ENCODE assay signal across 11 cellular contexts in genomic region chr5:150021491-150022162, GRCh38. TPM values are rescaled to one million over a fixed set of nuclear protein-coding genes. Genes with fewer than 3 reads are reported as not detected.
A peak's percentile ranks its signal among the peaks of the same experiment; 100 is the strongest.
DNase-seq lines count a peak whose midpoint lies in the region; ATAC-seq, FAIRE-seq and TF ChIP-seq lines count a peak whose summit lies in the region.
"Had no signal": no experiment of that assay in that cellular context is flagged by ENCODE, and none has a peak within 500 bp of the region (broad histone marks: within the 10 kb centered on the region; RNA-seq: fewer than 3 reads in every experiment).

No MANE protein-coding gene starts in this region.

- H4K20me1 ChIP-seq in astrocyte (ENCODE audit: insufficient read depth, low read length) (peaks cover 10% of the 10 kb centered on the region), Karpas-422 (ENCODE audit: insufficient read depth, low read depth, low read length) (no peaks in the 10 kb centered on the region)

- H3K4me3 ChIP-seq in astrocyte (ENCODE audit: insufficient read depth, low read depth, low read length) (peak overlapping the region; percentile 35), iPS DF 6.9 (ENCODE audit: low read length) (no peak overlapping the region), Karpas-422 (ENCODE audit: low read length) (no peak overlapping the region)
- H3K4me3 ChIP-seq: transverse colon had no signal

- TF ChIP-seq CTCF in astrocyte (IDR thresholded peaks at IDR 0.05; ENCODE audit: insufficient read depth, low read depth, low read length): no peak

- H3K27me3 ChIP-seq in astrocyte (ENCODE audit: insufficient read depth, low read length) (no peaks in the 10 kb centered on the region), iPS DF 6.9 (ENCODE audit: control insufficient read depth, insufficient read depth, low read length) (no peaks in the 10 kb centered on the region), Karpas-422 (ENCODE audit: low read length) (no peaks in the 10 kb centered on the region)
- H3K27me3 ChIP-seq: neutrophil, transverse colon had no signal

- peak overlapping the region; percentile 74 for H3K4me3 Mint-ChIP-seq in astrocyte (ENCODE audit: unreplicated experiment)
- no peak overlapping the region for H3K4me3 Mint-ChIP-seq in stimulated activated naive CD8-positive, alpha-beta T cell treated with anti-CD3 and anti-CD28 coated beads, Interleukin-15, amount 100 ng/mL, for 72 hours
- H3K4me3 Mint-ChIP-seq: activated B cell treated with CpG ODN at 0.5 μM for 24 hours had no signal

- peak overlapping the region; percentile 95 for H3K27ac Mint-ChIP-seq in astrocyte (ENCODE audit: unreplicated experiment)
- H3K27ac Mint-ChIP-seq in stimulated activated naive CD8-positive, alpha-beta T cell treated with anti-CD3 and anti-CD28 coated beads, Interleukin-15, amount 100 ng/mL, for 72 hours: peak overlapping the region; percentile 1 to 50
- H3K27ac Mint-ChIP-seq: activated B cell treated with CpG ODN at 0.5 μM for 24 hours had no signal

- H3K27me3 Mint-ChIP-seq in astrocyte (ENCODE audit: low read depth, unreplicated experiment): no peaks in the 10 kb centered on the region
- no peaks in the 10 kb centered on the region for H3K27me3 Mint-ChIP-seq in stimulated activated naive CD8-positive, alpha-beta T cell treated with anti-CD3 and anti-CD28 coated beads, Interleukin-15, amount 100 ng/mL, for 72 hours
- H3K27me3 Mint-ChIP-seq: activated B cell treated with CpG ODN at 0.5 μM for 24 hours had no signal

- H3K36me3 ChIP-seq in astrocyte (ENCODE audit: insufficient read depth, low read length) (peaks cover 56% of the 10 kb centered on the region), iPS DF 6.9 (ENCODE audit: control insufficient read depth, insufficient read depth, low read length) (peaks cover 13% of the 10 kb centered on the region), Karpas-422 (ENCODE audit: insufficient read depth, low read length) (peaks cover 71% of the 10 kb centered on the region)

- peaks cover 22% of the 10 kb centered on the region for H3K36me3 Mint-ChIP-seq in astrocyte (ENCODE audit: low read depth, unreplicated experiment)

- ATAC-seq in stimulated activated naive CD8-positive, alpha-beta T cell treated with anti-CD3 and anti-CD28 coated beads, Interleukin-15, amount 100 ng/mL, for 72 hours: no peak
- ATAC-seq in HG03342 (IDR thresholded peaks at IDR 0.05; ENCODE audit: unreplicated experiment) (no peak), HG03196 (IDR thresholded peaks at IDR 0.05; ENCODE audit: unreplicated experiment) (no peak)

- WGBS in iPS DF 6.9 (ENCODE audit: insufficient coverage, insufficient read length): no CpG with 5 or more reads among the region's 13 CpGs

- peak overlapping the region; percentile 79 for H3K27ac ChIP-seq in astrocyte (ENCODE audit: low read depth, low read length)
- H3K27ac ChIP-seq in iPS DF 6.9 (ENCODE audit: low read length): no peak overlapping the region
- H3K27ac ChIP-seq in Karpas-422 (ENCODE audit: low read length): no peak overlapping the region
- H3K27ac ChIP-seq: neutrophil, transverse colon had no signal

- H3K9me3 Mint-ChIP-seq in astrocyte (ENCODE audit: unreplicated experiment): no peaks in the 10 kb centered on the region
- no peaks in the 10 kb centered on the region for H3K9me3 Mint-ChIP-seq in stimulated activated naive CD8-positive, alpha-beta T cell treated with anti-CD3 and anti-CD28 coated beads, Interleukin-15, amount 100 ng/mL, for 72 hours
- H3K9me3 Mint-ChIP-seq: activated B cell treated with CpG ODN at 0.5 μM for 24 hours had no signal

- no peak overlapping the region for H2AFZ ChIP-seq in astrocyte (ENCODE audit: low read depth, low read length)
- no peak overlapping the region for H2AFZ ChIP-seq in Karpas-422 (ENCODE audit: low read length)

- FAIRE-seq in astrocyte (lab: Jason Lieb, UNC): peak; percentile 65

- H3K9me3 ChIP-seq in astrocyte (ENCODE audit: insufficient read depth, low read depth, low read length): no peaks in the 10 kb centered on the region
- H3K9me3 ChIP-seq in iPS DF 6.9 (ENCODE audit: control insufficient read depth, insufficient read depth, low read length): no peaks in the 10 kb centered on the region
- no peaks in the 10 kb centered on the region for H3K9me3 ChIP-seq in Karpas-422 (ENCODE audit: low read length)
- H3K9me3 ChIP-seq: neutrophil, transverse colon had no signal

- peaks cover 37% of the 10 kb centered on the region for H3K4me1 ChIP-seq in astrocyte (ENCODE audit: insufficient read depth, low read length)
- no peaks in the 10 kb centered on the region for H3K4me1 ChIP-seq in iPS DF 6.9 (ENCODE audit: control insufficient read depth, insufficient read depth, low read length)
- H3K4me1 ChIP-seq in Karpas-422 (ENCODE audit: low read length): no peaks in the 10 kb centered on the region

- H3K9ac ChIP-seq in astrocyte (ENCODE audit: low read length) (peak overlapping the region; percentile 67), Karpas-422 (ENCODE audit: low read length) (no peak overlapping the region)

- DNase-seq in M059J (ENCODE audit: low read depth) (peak; percentile 90), astrocyte (ENCODE audit: low read depth) (peak; percentile 84), iPS DF 6.9 (ENCODE audit: low read depth, low spot score) (peak; percentile 37), Karpas-422 (no peak), SHP77 treated with DMSO at 0.1 percent for 48 hours (lab: John Stamatoyannopoulos, UW) (no peak)
- no peak for DNase-seq in stimulated activated naive CD8-positive, alpha-beta T cell treated with anti-CD3 and anti-CD28 coated beads, Interleukin-15, amount 100 ng/mL, for 72 hours
- DNase-seq: activated B cell treated with CpG ODN at 0.5 μM for 24 hours, transverse colon had no signal

- H3K9me2 ChIP-seq in Karpas-422 (replicated peaks; ENCODE audit: insufficient read depth, low read length): no peaks in the 10 kb centered on the region

- H3K4me1 Mint-ChIP-seq in astrocyte (ENCODE audit: low read depth, unreplicated experiment): peaks cover 36% of the 10 kb centered on the region
- peaks cover 22% of the 10 kb centered on the region for H3K4me1 Mint-ChIP-seq in stimulated activated naive CD8-positive, alpha-beta T cell treated with anti-CD3 and anti-CD28 coated beads, Interleukin-15, amount 100 ng/mL, for 72 hours
- H3K4me1 Mint-ChIP-seq: activated B cell treated with CpG ODN at 0.5 μM for 24 hours had no signal

- H3K79me2 ChIP-seq in astrocyte (ENCODE audit: insufficient read depth, low read length) (peaks cover 20% of the 10 kb centered on the region), Karpas-422 (ENCODE audit: low read length) (peaks cover 19% of the 10 kb centered on the region)

- H3K4me2 ChIP-seq in astrocyte (ENCODE audit: low read length) (peak overlapping the region; percentile 80), Karpas-422 (ENCODE audit: low read depth, low read length, poor library complexity, severe bottlenecking) (no peak overlapping the region)

RNA-seq across cellular contexts. Expression of gene HMGXB3, which starts 21.1 kb away (rescaled TPM):
- 34.4 and 51.2 TPM in 2 replicates for total RNA-seq in M059J (2014; rRNA removed; shearing (Covaris generic))
- 58.1 and 58.6 TPM in 2 replicates for total RNA-seq in astrocyte
- 25.0 and 36.7 TPM in 2 replicates for total RNA-seq in Karpas-422 (2014; rRNA removed; shearing (Covaris generic); ENCODE audit: low replicate concordance)

RNA-seq across cellular contexts. Expression of gene TIGD6, which starts 21.2 kb away (rescaled TPM):
- total RNA-seq in M059J (2014; rRNA removed; shearing (Covaris generic)): 3.2 and 6.3 TPM in 2 replicates
- 5.5 and 6.2 TPM in 2 replicates for total RNA-seq in astrocyte
- total RNA-seq in Karpas-422 (2014; rRNA removed; shearing (Covaris generic); ENCODE audit: low replicate concordance): 3.9 and 4.3 TPM in 2 replicates

Comparison
In these comparisons a context has a peak if more than half of its experiments do, and no peak if none do; other contexts are left out.
1. DNase-seq: peak in M059J (single experiment), astrocyte (single experiment) and iPS DF 6.9 (single experiment); none in stimulated activated naive CD8-positive, alpha-beta T cell treated with anti-CD3 and anti-CD28 coated beads, Interleukin-15, amount 100 ng/mL, for 72 hours (0 of 2), Karpas-422 (single experiment) and SHP77 treated with DMSO at 0.1 percent for 48 hours (single experiment).